In genomic region chr1:43488165-43488564, GRCh38 we compare ENCODE assay signal across 34 cellular contexts.
"Had no signal": no experiment of that assay in that cellular context is flagged by ENCODE, and none has a peak within 500 bp of the region (broad histone marks: within the 10 kb centered on the region; RNA-seq: fewer than 3 reads in every experiment).

No MANE protein-coding gene starts in this region.

- H3K27me3 ChIP-seq: MG63 had no signal

- H3K4me3 ChIP-seq: MG63 had no signal

- H3K36me3 ChIP-seq: MG63 had no signal

- DNase-seq: Karpas-422, Kasumi-1, MG63, MM.1S, MV-4-11, NCI-H1048, NCI-H1092, NCI-H1092 treated with DMSO at 0.1 percent for 48 hours, NCI-H1105, NCI-H1105 treated with DMSO at 0.1 percent for 48 hours, NCI-H1417, NCI-H1417 treated with DMSO at 0.1 percent for 48 hours, NCI-H1436, NCI-H1436 treated with DMSO at 0.1 percent for 48 hours, NCI-H146, NCI-H1694, NCI-H1694 treated with DMSO at 0.1 percent for 48 hours, NCI-H187, NCI-H187 treated with DMSO at 0.1 percent for 48 hours, NCI-H1930, NCI-H2029, NCI-H2029 treated with DMSO at 0.1 percent for 48 hours, NCI-H2081, NCI-H2081 treated with DMSO at 0.1 percent for 48 hours, NCI-H2107, NCI-H2171, NCI-H2171 treated with DMSO at 0.1 percent for 48 hours, NCI-H2227 treated with DMSO at 0.1 percent for 48 hours, NCI-H226, NCI-H345, NCI-H446, NCI-H446 treated with DMSO at 0.1 percent for 48 hours, NCI-H510A, NCI-H510A treated with DMSO at 0.1 percent for 48 hours had no signal
